ENCODE assay signal across 11 cellular contexts in the genomic region with DNA sequence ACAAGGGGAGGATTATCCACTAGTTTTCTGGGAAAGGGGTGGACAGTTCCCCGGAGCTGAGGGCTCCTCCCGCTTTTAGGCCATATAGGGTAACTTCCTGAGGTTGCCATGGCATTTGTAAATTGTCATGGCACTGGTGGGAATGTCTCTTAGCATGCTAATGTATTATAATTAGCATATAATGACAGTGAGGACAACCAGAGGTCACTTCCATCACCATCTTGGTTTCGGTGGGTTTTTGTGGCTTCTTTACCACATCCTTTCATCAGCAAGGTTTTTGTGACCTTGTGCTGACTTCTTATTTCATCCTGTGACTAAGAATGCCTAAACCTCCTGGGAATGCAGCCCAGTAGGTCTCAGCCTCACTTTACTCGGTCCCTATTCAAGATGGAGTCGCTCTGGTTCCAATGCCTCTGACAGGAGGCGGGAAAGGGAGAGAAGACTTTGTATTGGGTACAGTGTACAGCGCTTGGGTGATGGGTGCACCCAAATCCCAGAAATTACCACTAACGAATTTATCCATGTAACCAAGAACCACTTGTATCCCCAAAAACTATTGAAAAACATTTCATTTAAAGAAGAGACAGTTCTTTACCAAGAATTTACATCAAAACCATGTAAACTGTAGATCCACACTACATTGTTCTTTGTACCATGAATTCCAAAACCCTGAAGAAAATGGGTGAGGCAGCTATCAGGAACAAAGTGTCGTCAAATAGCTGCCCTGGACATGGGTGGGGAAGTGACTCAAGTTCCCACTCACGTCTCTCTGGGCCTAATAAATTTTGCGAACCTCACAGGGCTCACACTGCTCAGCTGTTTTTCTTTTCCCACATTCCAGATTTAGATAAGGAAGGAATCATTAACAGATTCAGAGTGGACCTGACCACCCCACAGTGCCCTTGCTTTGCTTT. TPM values are rescaled to one million over a fixed set of nuclear protein-coding genes. Genes with fewer than 3 reads are reported as not detected.
DNase-seq lines count a peak whose midpoint lies in the region; ATAC-seq, FAIRE-seq and TF ChIP-seq lines count a peak whose summit lies in the region.
"Had no signal": no experiment of that assay in that cellular context is flagged by ENCODE, and none has a peak within 500 bp of the region (broad histone marks: within the 10 kb centered on the region; RNA-seq: fewer than 3 reads in every experiment).

No MANE protein-coding gene starts in this region.

- TF ChIP-seq EP300 in sigmoid colon (IDR thresholded peaks at IDR 0.05) (no peak), suprapubic skin (IDR thresholded peaks at IDR 0.05) (no peak)

- peak; percentile 31 for DNase-seq in activated T-helper 2 cell treated with anti-CD3 and anti-CD28 coated beads, Interferon-gamma antibody, Interleukin-2, Interleukin-4, amounts not matched to agents 10 μg/mL and 5 μg/mL and 100 μg/mL, durations not matched to agents 14 hours and 24 hours and 36 hours (ENCODE audit: low spot score)
- DNase-seq in non-pigmented ciliary epithelial cell (ENCODE audit: low read depth) (peak; percentile 83), D721Med (ENCODE audit: insufficient read length, low spot score) (no peak), sigmoid colon (no peak), suprapubic skin (ENCODE audit: low spot score in 2 of 2) (no peak), osteocyte (ENCODE audit: extremely low spot score, unreplicated experiment) (no peak)

- no peaks in the 10 kb centered on the region for H3K36me3 Mint-ChIP-seq in activated T-helper 2 cell treated with anti-CD3 and anti-CD28 coated beads, Interferon-gamma antibody, Interleukin-2, Interleukin-4, amounts not matched to agents 10 μg/mL and 5 μg/mL and 100 μg/mL, durations not matched to agents 14 hours and 24 hours and 36 hours (ENCODE audit: low read depth)
- no peaks in the 10 kb centered on the region for H3K36me3 Mint-ChIP-seq in osteocyte (ENCODE audit: unreplicated experiment)
- H3K36me3 Mint-ChIP-seq: activated naive CD4-positive, alpha-beta T cell treated with anti-CD3 and anti-CD28 coated beads, Interleukin-2, amount 50 U/mL, for 72 hours had no signal

- H3K4me1 ChIP-seq in sigmoid colon (peaks cover 0 to 17% (median 14%) of the 10 kb centered on the region in 4 donors), suprapubic skin (peaks cover 12% of the 10 kb centered on the region)

- TF ChIP-seq POLR2A in sigmoid colon (IDR thresholded peaks at IDR 0.05) (no peak), suprapubic skin (IDR thresholded peaks at IDR 0.05) (no peak)

- H3K4me3 ChIP-seq in sigmoid colon (no peak overlapping the region), suprapubic skin (no peak overlapping the region)
- H3K4me3 ChIP-seq: lung had no signal

- H3K4me1 Mint-ChIP-seq in activated T-helper 2 cell treated with anti-CD3 and anti-CD28 coated beads, Interferon-gamma antibody, Interleukin-2, Interleukin-4, amounts not matched to agents 10 μg/mL and 5 μg/mL and 100 μg/mL, durations not matched to agents 14 hours and 24 hours and 36 hours (ENCODE audit: low read depth) = peaks cover 50% of the 10 kb centered on the region
- peaks cover 10% of the 10 kb centered on the region for H3K4me1 Mint-ChIP-seq in osteocyte (ENCODE audit: unreplicated experiment)

- H3K9me3 ChIP-seq in sigmoid colon (no peaks in the 10 kb centered on the region), suprapubic skin (no peaks in the 10 kb centered on the region)

- WGBS in sigmoid colon, 2 donors = 64 to 69% methylated on average over 11 of the region's 11 CpGs
- WGBS in suprapubic skin = 64% methylated on average over 11 of the region's 11 CpGs

- no peaks in the 10 kb centered on the region for H3K9me3 Mint-ChIP-seq in activated T-helper 2 cell treated with anti-CD3 and anti-CD28 coated beads, Interferon-gamma antibody, Interleukin-2, Interleukin-4, amounts not matched to agents 10 μg/mL and 5 μg/mL and 100 μg/mL, durations not matched to agents 14 hours and 24 hours and 36 hours
- no peaks in the 10 kb centered on the region for H3K9me3 Mint-ChIP-seq in osteocyte (ENCODE audit: unreplicated experiment)
- H3K9me3 Mint-ChIP-seq: activated naive CD4-positive, alpha-beta T cell treated with anti-CD3 and anti-CD28 coated beads, Interleukin-2, amount 50 U/mL, for 72 hours had no signal

- H3K27ac Mint-ChIP-seq in activated T-helper 2 cell treated with anti-CD3 and anti-CD28 coated beads, Interferon-gamma antibody, Interleukin-2, Interleukin-4, amounts not matched to agents 10 μg/mL and 5 μg/mL and 100 μg/mL, durations not matched to agents 14 hours and 24 hours and 36 hours = no peak overlapping the region
- no peak overlapping the region for H3K27ac Mint-ChIP-seq in osteocyte (ENCODE audit: unreplicated experiment)
- H3K27ac Mint-ChIP-seq: activated naive CD4-positive, alpha-beta T cell treated with anti-CD3 and anti-CD28 coated beads, Interleukin-2, amount 50 U/mL, for 72 hours had no signal

- TF ChIP-seq CTCF in D721Med (IDR thresholded peaks at IDR 0.05; ENCODE audit: insufficient read depth, missing control alignments) (no peak), sigmoid colon (IDR thresholded peaks at IDR 0.05) (no peak), suprapubic skin (IDR thresholded peaks at IDR 0.05) (no peak), osteocyte (IDR thresholded peaks at IDR 0.05) (no peak)

- H3K4me3 Mint-ChIP-seq in activated T-helper 2 cell treated with anti-CD3 and anti-CD28 coated beads, Interferon-gamma antibody, Interleukin-2, Interleukin-4, amounts not matched to agents 10 μg/mL and 5 μg/mL and 100 μg/mL, durations not matched to agents 14 hours and 24 hours and 36 hours (ENCODE audit: low read depth) = no peak overlapping the region
- no peak overlapping the region for H3K4me3 Mint-ChIP-seq in osteocyte (ENCODE audit: unreplicated experiment)

- no peak for FAIRE-seq in D721Med (lab: Jason Lieb, UNC)

- intact Hi-C loops in activated T-helper 2 cell treated with anti-CD3 and anti-CD28 coated beads, Interferon-gamma antibody, Interleukin-2, Interleukin-4, amounts not matched to agents 10 μg/mL and 5 μg/mL and 100 μg/mL, durations not matched to agents 14 hours and 24 hours and 36 hours (cut with micrococcal nuclease) = no loop called here
- intact Hi-C loops in sigmoid colon (cut with DNase I) = no loop called here

- peak; percentile 37 for ATAC-seq in GM18909 (IDR thresholded peaks at IDR 0.05; ENCODE audit: poor library complexity, unreplicated experiment)
- ATAC-seq in HG03139 (IDR thresholded peaks at IDR 0.05; ENCODE audit: unreplicated experiment) = peak; percentile 31
- ATAC-seq: HCT116 had no signal

- peaks cover 24% of the 10 kb centered on the region for H3K27me3 Mint-ChIP-seq in activated T-helper 2 cell treated with anti-CD3 and anti-CD28 coated beads, Interferon-gamma antibody, Interleukin-2, Interleukin-4, amounts not matched to agents 10 μg/mL and 5 μg/mL and 100 μg/mL, durations not matched to agents 14 hours and 24 hours and 36 hours (ENCODE audit: low read depth)
- H3K27me3 Mint-ChIP-seq in osteocyte (ENCODE audit: unreplicated experiment) = peaks cover 11% of the 10 kb centered on the region

- H3K27ac ChIP-seq in sigmoid colon (no peak overlapping the region), suprapubic skin (no peak overlapping the region)

- H3K27me3 ChIP-seq in sigmoid colon (no peaks in the 10 kb centered on the region), suprapubic skin (no peaks in the 10 kb centered on the region)

- H3K36me3 ChIP-seq in sigmoid colon = no peaks in the 10 kb centered on the region
- no peaks in the 10 kb centered on the region for H3K36me3 ChIP-seq in suprapubic skin

RNA-seq across cellular contexts. Expression of gene SLC2A5, which starts 8.9 kb away (rescaled TPM):
- not detected in 2 replicates for total RNA-seq in activated T-helper 2 cell treated with anti-CD3 and anti-CD28 coated beads, Interferon-gamma antibody, Interleukin-2, Interleukin-4, amounts not matched to agents 10 μg/mL and 5 μg/mL and 100 μg/mL, durations not matched to agents 14 hours and 24 hours and 36 hours
- total RNA-seq in sigmoid colon = 1 to 10 TPM; 3.5 to 9.1 (median 5.5) TPM
- 1 to 10 TPM; 1.4 to 4.9 (median 1.8) TPM for polyA plus RNA-seq in sigmoid colon
- 1 to 10 TPM; 3.3 to 6.5 (median 3.8) TPM for total RNA-seq in suprapubic skin
- 0.39 TPM in 1 of 2 replicates, not detected in the other for total RNA-seq in osteocyte
- total RNA-seq: activated naive CD4-positive, alpha-beta T cell treated with anti-CD3 and anti-CD28 coated beads, Interleukin-2, amount 50 U/mL, for 72 hours had no signal

RNA-seq across cellular contexts. Expression of gene GPR157, which starts 50.6 kb away (rescaled TPM):
- 6.9 and 7.7 TPM in 2 replicates for total RNA-seq in activated T-helper 2 cell treated with anti-CD3 and anti-CD28 coated beads, Interferon-gamma antibody, Interleukin-2, Interleukin-4, amounts not matched to agents 10 μg/mL and 5 μg/mL and 100 μg/mL, durations not matched to agents 14 hours and 24 hours and 36 hours
- total RNA-seq in sigmoid colon (1 to 10 TPM; 1.6 to 2.8 (median 1.7) TPM), suprapubic skin (10 to 100 TPM; 38.9 to 62.8 (median 44.2) TPM), osteocyte (0.76 and 4.1 TPM in 2 replicates)
- 1 to 10 TPM in 2 of 3 donors, under 1 TPM in 1; 0.92 to 3.7 (median 1.8) TPM for polyA plus RNA-seq in sigmoid colon

RNA-seq across cellular contexts. Expression of gene SLC2A7, which starts 52.1 kb away (rescaled TPM):
- total RNA-seq in activated T-helper 2 cell treated with anti-CD3 and anti-CD28 coated beads, Interferon-gamma antibody, Interleukin-2, Interleukin-4, amounts not matched to agents 10 μg/mL and 5 μg/mL and 100 μg/mL, durations not matched to agents 14 hours and 24 hours and 36 hours = not detected in 2 replicates
- total RNA-seq in sigmoid colon = not detected
- polyA plus RNA-seq in sigmoid colon = under 1 TPM in 1 of 3 donors, not detected in 2; 0.06 TPM
- not detected for total RNA-seq in suprapubic skin
- total RNA-seq in osteocyte = not detected in 2 replicates
- total RNA-seq: activated naive CD4-positive, alpha-beta T cell treated with anti-CD3 and anti-CD28 coated beads, Interleukin-2, amount 50 U/mL, for 72 hours; lung had no signal

Comparison
In these comparisons a context has a peak if more than half of its experiments do, and no peak if none do; other contexts are left out.
1. DNase-seq: peak in activated T-helper 2 cell treated with anti-CD3 and anti-CD28 coated beads, Interferon-gamma antibody, Interleukin-2, Interleukin-4, amounts not matched to agents 10 μg/mL and 5 μg/mL and 100 μg/mL, durations not matched to agents 14 hours and 24 hours and 36 hours (single experiment) and non-pigmented ciliary epithelial cell (single experiment); none in D721Med (single experiment), sigmoid colon (single experiment), suprapubic skin (0 of 2) and osteocyte (single experiment).